In the genomic region with DNA sequence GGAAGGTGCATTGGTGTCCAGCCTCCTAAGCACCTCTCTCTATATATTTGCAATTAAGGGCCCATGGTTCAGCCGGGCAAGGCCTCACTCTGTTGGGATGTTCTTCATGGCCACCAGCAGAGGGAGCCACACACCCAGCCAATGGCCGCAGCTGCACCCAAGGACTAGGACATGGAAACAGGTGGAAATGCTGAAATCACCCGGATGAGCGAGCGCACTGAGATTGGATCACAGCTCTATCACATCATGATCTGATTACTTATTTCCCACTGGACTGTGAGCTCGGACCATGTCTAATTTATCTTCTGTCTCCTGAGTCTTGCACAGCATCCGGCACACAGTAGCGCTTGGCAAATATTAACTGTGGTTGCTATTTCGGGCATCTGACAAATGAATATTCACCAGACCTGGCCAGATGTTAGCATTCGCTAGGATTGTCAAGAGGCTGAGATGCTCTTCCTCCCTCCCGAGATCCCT, we compare ENCODE assay signal across 8 cellular contexts. TPM values are rescaled to one million over a fixed set of nuclear protein-coding genes. Genes with fewer than 3 reads are reported as not detected.
DNase-seq lines count a peak whose midpoint lies in the region; ATAC-seq lines count a peak whose summit lies in the region.

No MANE protein-coding gene starts in this region.

- H3K79me1 ChIP-seq in mesenchymal stem cell (replicated peaks; ENCODE audit: low read length, poor library complexity, severe bottlenecking): peaks cover 31% of the 10 kb centered on the region

- H3K4me1 ChIP-seq in mesenchymal stem cell (ENCODE audit: control insufficient read depth, insufficient read depth, low read depth, low read length): peaks cover 15% of the 10 kb centered on the region

- H3K27me3 Mint-ChIP-seq in effector memory CD8-positive, alpha-beta T cell: no peaks in the 10 kb centered on the region

- whole genome bisulfite sequencing in mesenchymal stem cell: 52% methylated on average over 11 of the region's 11 CpGs

- no peak overlapping the region for H3K23ac ChIP-seq in mesenchymal stem cell (ENCODE audit: low read length in 2 of 2)

- H2BK120ac ChIP-seq in mesenchymal stem cell (ENCODE audit: low read depth, low read length): no peak overlapping the region

- H3K9ac ChIP-seq in mesenchymal stem cell (ENCODE audit: low read length): no peak overlapping the region

- H3K4me1 Mint-ChIP-seq in effector memory CD8-positive, alpha-beta T cell (ENCODE audit: low read depth in 2 of 2): peaks cover 0 to 2% of the 10 kb centered on the region in 2 donors

- no peak overlapping the region for H3K27ac Mint-ChIP-seq in effector memory CD8-positive, alpha-beta T cell

- no peaks in the 10 kb centered on the region for H3K9me3 Mint-ChIP-seq in effector memory CD8-positive, alpha-beta T cell

- no peak overlapping the region for H2BK12ac ChIP-seq in mesenchymal stem cell (ENCODE audit: low read length in 2 of 2)

- H3K4me3 Mint-ChIP-seq in effector memory CD8-positive, alpha-beta T cell: no peak overlapping the region

- H2BK5ac ChIP-seq in mesenchymal stem cell (ENCODE audit: low read depth, low read length, poor library complexity, severe bottlenecking): no peak overlapping the region

- H4K8ac ChIP-seq in mesenchymal stem cell (ENCODE audit: low read length): no peak overlapping the region

- DNase-seq in GF-D8 (lab: John Stamatoyannopoulos, UW) (peak; percentile 37), HT1080 (ENCODE audit: low read depth) (peak; percentile 70), NOMO-1 (lab: John Stamatoyannopoulos, UW; ENCODE audit: unreplicated experiment in 2 of 2) (peak; percentile 70 to 83), mesenchymal stem cell (peak; percentile 80)
- peak; percentile 36 to 39 for DNase-seq in activated CD8-positive, alpha-beta memory T cell treated with anti-CD3 and anti-CD28 coated beads for 4 hours (ENCODE audit: low read depth in 2 of 2)
- DNase-seq in effector memory CD8-positive, alpha-beta T cell: peak; percentile 59 to 63 (median 60)
- peak; percentile 45 for DNase-seq in stimulated activated CD8-positive, alpha-beta memory T cell treated with anti-CD3 and anti-CD28 coated beads, Interleukin-15, amount 100 ng/mL, for 24 hours (ENCODE audit: low read depth)

- peak overlapping the region; percentile 25 for H3K27ac ChIP-seq in mesenchymal stem cell (ENCODE audit: low read length, poor library complexity, severe bottlenecking)

- no peak overlapping the region for H3K18ac ChIP-seq in mesenchymal stem cell (ENCODE audit: low read depth in 1 of 2, low read length in 2 of 2)

- no peak overlapping the region for H2BK15ac ChIP-seq in mesenchymal stem cell (ENCODE audit: low read depth, poor library complexity, severe bottlenecking)

- no peak overlapping the region for H4K91ac ChIP-seq in mesenchymal stem cell (ENCODE audit: low read length)

- H3K27me3 ChIP-seq in mesenchymal stem cell (ENCODE audit: control insufficient read depth in 1 of 2, insufficient read depth in 1 of 2, low read length in 2 of 2): no peaks in the 10 kb centered on the region

- H3K9me3 ChIP-seq in mesenchymal stem cell (ENCODE audit: control insufficient read depth, low read length): no peaks in the 10 kb centered on the region

- H2AFZ ChIP-seq in mesenchymal stem cell (ENCODE audit: low read depth, low read length): no peak overlapping the region

- H3K4me2 ChIP-seq in mesenchymal stem cell (ENCODE audit: low read length, poor library complexity, severe bottlenecking): no peak overlapping the region

- H2AK5ac ChIP-seq in mesenchymal stem cell (ENCODE audit: low read length, severe bottlenecking): no peak overlapping the region

- no peak overlapping the region for H3K14ac ChIP-seq in mesenchymal stem cell (ENCODE audit: low read length in 2 of 2)

- H3K4ac ChIP-seq in mesenchymal stem cell (ENCODE audit: low read depth in 1 of 2, low read length in 2 of 2): no peak overlapping the region

- peak; percentile 94 for ATAC-seq in effector memory CD8-positive, alpha-beta T cell (replicated peaks)
- no peak for ATAC-seq in GM19328 (IDR thresholded peaks at IDR 0.05; ENCODE audit: unreplicated experiment)

- peaks cover 3% of the 10 kb centered on the region for H3K36me3 Mint-ChIP-seq in effector memory CD8-positive, alpha-beta T cell (ENCODE audit: insufficient read depth)

- H3K36me3 ChIP-seq in mesenchymal stem cell (ENCODE audit: control insufficient read depth in 1 of 2, insufficient read depth in 2 of 2, low read depth in 1 of 2, low read length in 2 of 2): peaks cover 14 to 42% of the 10 kb centered on the region in 2 experiments

- no peak overlapping the region for H3K4me3 ChIP-seq in mesenchymal stem cell (ENCODE audit: insufficient read depth in 1 of 2, low read depth in 1 of 2, low read length in 2 of 2)

RNA-seq across cellular contexts. Expression of gene KIF3C, which starts 31.2 kb away (rescaled TPM):
- total RNA-seq in HT1080 (2014; rRNA removed; shearing (Covaris generic)): 10.2 and 17.5 TPM in 2 replicates
- polyA plus RNA-seq in HT1080 (2015; cell fraction: cytosol; rRNA removed): 11.4 and 12.8 TPM in 2 replicates
- 6.9 and 7.2 TPM in 2 replicates for polyA plus RNA-seq in HT1080 (2015; cell fraction: nucleus; rRNA removed)
- 16.9 TPM for polyA plus RNA-seq in mesenchymal stem cell (2013, experiment 1 of 2)
- polyA plus RNA-seq in mesenchymal stem cell (2013, experiment 2 of 2): 15.9 TPM
